ENCODE assay signal across 2 cellular contexts in the genomic region with DNA sequence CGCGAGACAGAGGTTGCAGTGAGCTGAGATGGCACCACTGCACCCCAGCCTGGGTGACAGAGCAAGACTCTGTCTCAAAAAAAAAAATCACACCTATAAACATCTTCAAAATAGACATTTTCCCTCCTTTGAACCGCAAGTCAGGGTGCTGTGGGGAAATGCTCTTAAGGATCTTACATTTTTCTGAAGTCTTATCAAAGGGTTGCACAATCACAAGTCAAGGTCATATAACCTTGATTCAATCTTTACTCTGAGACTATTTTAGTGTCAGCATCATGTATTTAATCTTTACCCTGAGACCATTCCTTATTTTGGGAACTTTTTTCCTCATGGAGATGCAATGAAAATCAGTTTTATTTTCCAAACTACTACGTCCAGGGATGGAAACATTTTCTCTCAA.
A peak's percentile ranks its signal among the peaks of the same experiment; 100 is the strongest.
TF ChIP-seq lines count a peak whose summit lies in the region.

No MANE protein-coding gene starts in this region.

TF ChIP-seq in HepG2, 621 proteins besides CTCF, POLR2A, EP300 and RAD21:
- no peak for TF ChIP-seq ZNF589 (CRISPR knock-in tag; conservative IDR thresholded peaks at IDR 0.05)
- peak; percentile 71 for TF ChIP-seq CEBPB (IDR thresholded peaks at IDR 0.05; ENCODE audit: borderline replicate concordance, low read depth, low read length)

TF ChIP-seq in K562, 482 proteins besides CTCF, POLR2A, EP300 and RAD21:
- no peak for TF ChIP-seq ZBTB33 (CRISPR knock-in tag; IDR thresholded peaks at IDR 0.05)
- TF ChIP-seq NCOA2 (IDR thresholded peaks at IDR 0.05; ENCODE audit: partially characterized antibody in 2 of 2), result no peak
- no peak for TF ChIP-seq CEBPG (CRISPR knock-in tag; IDR thresholded peaks at IDR 0.05)
- peak in 1 of 2 experiments; percentile 76; a peak in 3 of 4 replicates for TF ChIP-seq CEBPG (tag; conservative IDR thresholded peaks at IDR 0.05 in 1 of 2, IDR thresholded peaks at IDR 0.05 in 1 of 2)
- no peak for TF ChIP-seq PRMT5 (CRISPR knock-in tag; IDR thresholded peaks at IDR 0.05)
- no peak for TF ChIP-seq ZFP91 (CRISPR knock-in tag; IDR thresholded peaks at IDR 0.05)
- no peak for TF ChIP-seq KLF13 (tag; IDR thresholded peaks at IDR 0.05; ENCODE audit: borderline replicate concordance, low read depth)
- peak; percentile 90 for TF ChIP-seq CEBPB (tag; IDR thresholded peaks at IDR 0.05)
- TF ChIP-seq ZNF764 (CRISPR knock-in tag; IDR thresholded peaks at IDR 0.05; ENCODE audit: low read depth), result no peak
TF ChIP-seq in K562: peak in this region for 2.
